Comparison of ENCODE assay signal across 8 cellular contexts in the genomic region with DNA sequence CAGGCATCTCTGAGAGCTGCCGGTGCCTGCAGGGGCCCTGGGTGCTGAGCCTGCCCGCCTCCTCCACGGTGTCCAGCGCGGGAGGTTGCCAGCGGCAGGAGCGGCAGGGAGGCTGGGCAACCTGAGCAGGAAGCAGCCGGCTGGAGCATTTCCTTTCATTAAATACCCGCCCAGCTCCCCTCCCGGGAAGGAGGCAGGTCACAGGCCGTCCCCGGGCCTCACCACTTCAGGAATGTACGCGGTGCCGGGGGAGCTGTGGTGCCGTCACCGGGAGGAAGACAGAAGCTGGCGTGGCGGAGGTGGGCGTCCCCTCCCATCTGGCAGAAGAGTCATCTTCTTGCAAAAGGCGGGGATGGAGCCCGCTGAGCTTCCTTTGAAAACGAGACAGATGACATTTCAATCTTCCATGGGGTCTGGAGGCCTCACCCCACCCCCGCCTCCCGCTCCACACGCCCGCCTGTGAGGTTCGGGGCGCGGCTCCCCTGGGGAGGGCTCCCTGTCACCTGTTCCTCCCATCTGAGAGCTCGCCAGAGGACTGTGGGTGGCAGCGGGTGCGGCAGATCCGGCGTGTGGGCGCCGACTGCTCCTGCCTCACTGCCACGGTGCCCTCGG. TPM values are rescaled to one million over a fixed set of nuclear protein-coding genes. Genes with fewer than 3 reads are reported as not detected.
DNase-seq lines count a peak whose midpoint lies in the region; ATAC-seq and TF ChIP-seq lines count a peak whose summit lies in the region.

No MANE protein-coding gene starts in this region.

- H3K27me3 ChIP-seq in Caco-2 (replicated peaks; ENCODE audit: control insufficient read depth, insufficient read depth, low read length) (no peaks in the 10 kb centered on the region), ascending aorta (no peaks in the 10 kb centered on the region), tibial nerve (peaks cover 0 to 30% of the 10 kb centered on the region in 2 donors)

- intact Hi-C loops in Caco-2 (cut with micrococcal nuclease; ENCODE audit: unreplicated experiment), result no loop called here
- intact Hi-C loops in ascending aorta (cut with DNase I), result loop anchor here (2.0 kb wide), 1 partner anchor 15 kb away; no protein-coding TSS in a partner anchor
- intact Hi-C loops in left colon (cut with DNase I, micrococcal nuclease), result no loop called here

- POLR2A ChIA-PET in Caco-2 (lab: Charles Lee), result interaction anchor here (1.0 kb wide), 1 partner anchor 17 kb away, joined by 4 read pairs; no protein-coding TSS in a partner anchor

- peak; percentile 88 for ATAC-seq in left colon
- no peak for ATAC-seq in HG02938 (IDR thresholded peaks at IDR 0.05; ENCODE audit: unreplicated experiment)
- ATAC-seq in HG03095 (IDR thresholded peaks at IDR 0.05; ENCODE audit: unreplicated experiment), result no peak

- no peak for TF ChIP-seq POLR2A in tibial nerve (IDR thresholded peaks at IDR 0.05)

- DNase-seq in Caco-2 (peak; percentile 46 to 66), T-helper 1 cell (peak in 4 of 5 donors; percentile 20 to 50 (median 46)), ascending aorta (ENCODE audit: low spot score in 2 of 2) (no peak), left colon (peak; percentile 41 to 46), tibial nerve (ENCODE audit: low spot score in 2 of 2) (no peak)
- DNase-seq in stimulated activated CD8-positive, alpha-beta memory T cell treated with anti-CD3 and anti-CD28 coated beads, Interleukin-4, amount 100 ng/mL, for 24 hours (ENCODE audit: low read depth), result peak; percentile 43

- no peaks in the 10 kb centered on the region for H3K36me3 ChIP-seq in Caco-2 (ENCODE audit: control insufficient read depth, insufficient read depth, low read length)
- H3K36me3 ChIP-seq in ascending aorta, result no peaks in the 10 kb centered on the region
- H3K36me3 ChIP-seq in tibial nerve, result peaks cover 0 to 12% (median 0%) of the 10 kb centered on the region in 3 donors

- H3K4me1 ChIP-seq in Caco-2 (peaks cover 5% of the 10 kb centered on the region; the same call in 1 of the 2 replicates), ascending aorta (peaks cover 0 to 3% of the 10 kb centered on the region in 2 donors), tibial nerve (peaks cover 0 to 10% (median 0%) of the 10 kb centered on the region in 4 donors)

- CTCF ChIA-PET in Caco-2 (lab: Charles Lee), result interaction anchor here (1.0 kb wide), 1 partner anchor 58 kb away, joined by 3 read pairs; no protein-coding TSS in a partner anchor

- no peak for TF ChIP-seq CTCF in Caco-2 (IDR thresholded peaks at IDR 0.05; ENCODE audit: insufficient read depth in 1 of 2, low read depth in 1 of 2, low read length in 1 of 2, severe bottlenecking in 1 of 2, unreplicated experiment in 1 of 2)
- TF ChIP-seq CTCF in ascending aorta (IDR thresholded peaks at IDR 0.05), result no peak
- no peak for TF ChIP-seq CTCF in tibial nerve (IDR thresholded peaks at IDR 0.05)

- no peaks in the 10 kb centered on the region for H3K9me3 Mint-ChIP-seq in Caco-2 (ENCODE audit: unreplicated experiment)

- H3K4me1 Mint-ChIP-seq in Caco-2 (ENCODE audit: low read depth, unreplicated experiment), result no peaks in the 10 kb centered on the region

- WGBS in tibial nerve, 2 donors, result 36 to 43% methylated on average over 22 to 36 of the region's 39 CpGs

- H3K27ac ChIP-seq in ascending aorta (peak overlapping the region; percentile 1 to 56), tibial nerve (no peak overlapping the region)

- no TSS peak for BruUV-seq in Caco-2 (replicated peaks; lab: Mats Ljungman, UMichigan)

- H3K4me3 ChIP-seq in Caco-2 (ENCODE audit: low read depth, low read length) (peak overlapping the region; percentile 18), ascending aorta (peak overlapping the region in 1 of 2 donors; percentile 29), tibial nerve (peak overlapping the region in 1 of 4 donors; percentile 5)

- H3K4me3 Mint-ChIP-seq in Caco-2 (ENCODE audit: unreplicated experiment), result peak overlapping the region; percentile 14

- H3K27ac Mint-ChIP-seq in Caco-2 (ENCODE audit: unreplicated experiment), result no peak overlapping the region

- no peaks in the 10 kb centered on the region for H3K27me3 Mint-ChIP-seq in Caco-2 (ENCODE audit: insufficient read depth, unreplicated experiment)

- H3K9me3 ChIP-seq in Caco-2, result no peaks in the 10 kb centered on the region
- H3K9me3 ChIP-seq in ascending aorta, result peaks cover 12 to 16% of the 10 kb centered on the region in 2 donors
- H3K9me3 ChIP-seq in tibial nerve, result peaks cover 0 to 32% (median 5%) of the 10 kb centered on the region in 4 donors

- peak in 1 of 2 donors; percentile 8 for TF ChIP-seq EP300 in tibial nerve (IDR thresholded peaks at IDR 0.05)

- H3K36me3 Mint-ChIP-seq in Caco-2 (ENCODE audit: insufficient read depth, unreplicated experiment), result no peaks in the 10 kb centered on the region

RNA-seq across cellular contexts. Expression of a gene that starts 16.0 kb away (rescaled TPM):
- 0.86 and 1.2 TPM in 2 replicates for total RNA-seq in Caco-2 (2022)
- total RNA-seq in ascending aorta, result 18.9 TPM
- under 1 TPM; 0.31 to 0.70 TPM for total RNA-seq in left colon
- total RNA-seq in tibial nerve, result 10 to 100 TPM; 51.3 to 74.5 (median 66.3) TPM

RNA-seq across cellular contexts. Expression of a gene that starts 26.8 kb away (rescaled TPM):
- 8.8 and 12.3 TPM in 2 replicates for total RNA-seq in Caco-2 (2022)
- 26.9 TPM for total RNA-seq in ascending aorta
- 10 to 100 TPM; 17.3 to 22.6 TPM for total RNA-seq in left colon
- total RNA-seq in tibial nerve, result 10 to 100 TPM; 24.5 to 58.5 (median 31.8) TPM

Comparison
In these comparisons a context has a peak if more than half of its experiments do, and no peak if none do; other contexts are left out.
1. DNase-seq: peak in Caco-2 (2 of 2), T-helper 1 cell (4 of 5), left colon (2 of 2) and stimulated activated CD8-positive, alpha-beta memory T cell treated with anti-CD3 and anti-CD28 coated beads, Interleukin-4, amount 100 ng/mL, for 24 hours (single experiment); none in ascending aorta (0 of 2) and tibial nerve (0 of 2).
2. H3K27ac ChIP-seq: peak in ascending aorta (2 of 2); none in tibial nerve (0 of 4).